In genomic region chr6:43921548-43922422, GRCh38 we compare ENCODE assay signal across 22 cellular contexts.
"Had no signal": no experiment of that assay in that cellular context is flagged by ENCODE, and none has a peak within 500 bp of the region (broad histone marks: within the 10 kb centered on the region; RNA-seq: fewer than 3 reads in every experiment).

No MANE protein-coding gene starts in this region.

- H3K9ac ChIP-seq: parathyroid adenoma had no signal

- H3K4me3 ChIP-seq: cardiac muscle cell, esophagus squamous epithelium, mucosa of descending colon, tibial artery had no signal

- H3K4me3 Mint-ChIP-seq: activated CD4-positive, alpha-beta T cell treated with anti-CD3 and anti-CD28 coated beads for 36 hours; activated CD8-positive, alpha-beta memory T cell treated with anti-CD3 and anti-CD28 coated beads, Interleukin-2, amount 10 ng/mL, durations not matched to agents 7 days and 5 days; activated naive CD8-positive, alpha-beta T cell treated with anti-CD3 and anti-CD28 coated beads for 36 hours; dendritic cell treated with granulocyte-macrophage colony-stimulating factor and Interleukin-4, amounts not matched to agents 40 ng/mL and 50 ng/mL, for 4 days; naive B cell had no signal

- H3K36me3 ChIP-seq: cardiac muscle cell, esophagus squamous epithelium, neutrophil, tibial artery, WERI-Rb-1 had no signal

- H3K36me3 Mint-ChIP-seq: activated CD8-positive, alpha-beta memory T cell treated with anti-CD3 and anti-CD28 coated beads, Interleukin-2, amount 10 ng/mL, durations not matched to agents 7 days and 5 days; activated naive CD8-positive, alpha-beta T cell treated with anti-CD3 and anti-CD28 coated beads for 36 hours; naive B cell had no signal

- DNase-seq: activated CD4-positive, alpha-beta T cell treated with anti-CD3 and anti-CD28 coated beads for 36 hours; activated CD4-positive, alpha-beta T cell treated with anti-CD3 and anti-CD28 coated beads, Interleukin-2, amount 50 U/mL, for 48 hours; activated CD8-positive, alpha-beta memory T cell treated with anti-CD3 and anti-CD28 coated beads, Interleukin-2, amount 10 ng/mL, durations not matched to agents 7 days and 5 days; activated naive CD4-positive, alpha-beta T cell; activated naive CD8-positive, alpha-beta T cell treated with anti-CD3 and anti-CD28 coated beads for 36 hours; amniotic stem cell; effector CD8-positive, alpha-beta T cell; esophagus squamous epithelium; mucosa of descending colon; naive B cell; stimulated activated CD4-positive, alpha-beta T cell treated with anti-CD3 and anti-CD28 coated beads, Interleukin-1b, Interleukin-23, amount 100 ng/mL, for 48 hours; stimulated activated CD8-positive, alpha-beta memory T cell treated with anti-CD3 and anti-CD28 coated beads, Interleukin-4, amount 100 ng/mL, for 48 hours; stimulated activated naive CD4-positive, alpha-beta T cell treated with Interleukin-2 at 50 U/mL for 16 hours; T-helper 2 cell; WERI-Rb-1 had no signal

- H3K79me2 ChIP-seq: parathyroid adenoma had no signal

- H3K27ac Mint-ChIP-seq: activated CD8-positive, alpha-beta memory T cell treated with anti-CD3 and anti-CD28 coated beads, Interleukin-2, amount 10 ng/mL, durations not matched to agents 7 days and 5 days; activated naive CD8-positive, alpha-beta T cell treated with anti-CD3 and anti-CD28 coated beads for 36 hours had no signal

- H3K9me3 ChIP-seq: esophagus squamous epithelium, mucosa of descending colon, neutrophil, tibial artery had no signal

- H3K27me3 ChIP-seq: cardiac muscle cell, esophagus squamous epithelium, tibial artery had no signal

- H3K9me3 Mint-ChIP-seq: activated naive CD8-positive, alpha-beta T cell treated with anti-CD3 and anti-CD28 coated beads for 36 hours; dendritic cell treated with granulocyte-macrophage colony-stimulating factor and Interleukin-4, amounts not matched to agents 40 ng/mL and 50 ng/mL, for 4 days; naive B cell had no signal

- ATAC-seq: activated CD4-positive, alpha-beta T cell treated with anti-CD3 and anti-CD28 coated beads for 36 hours; activated CD8-positive, alpha-beta memory T cell treated with anti-CD3 and anti-CD28 coated beads, Interleukin-2, amount 10 ng/mL, durations not matched to agents 7 days and 5 days; left colon; mucosa of descending colon had no signal

- H3K27ac ChIP-seq: cardiac muscle cell, esophagus squamous epithelium, neutrophil, parathyroid adenoma, tibial artery, WERI-Rb-1 had no signal

- H3K27me3 Mint-ChIP-seq: activated CD4-positive, alpha-beta T cell treated with anti-CD3 and anti-CD28 coated beads for 36 hours had no signal

- FAIRE-seq: urothelium cell line had no signal

- H2AFZ ChIP-seq: parathyroid adenoma had no signal
